In the genomic region with DNA sequence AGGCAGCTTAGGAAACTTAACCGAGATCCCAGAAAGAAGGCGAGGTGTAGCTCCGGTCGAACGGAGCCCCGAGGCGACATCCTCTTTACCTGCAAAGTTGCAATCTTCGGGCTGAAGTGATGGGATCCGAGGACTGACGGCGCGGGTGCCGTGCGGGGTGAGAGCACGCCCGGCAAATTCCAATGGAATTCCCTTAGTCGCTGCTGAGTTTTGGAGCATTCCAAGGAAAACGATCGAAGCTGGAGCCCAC, we compare ENCODE assay signal across 9 cellular contexts. TPM values are rescaled to one million over a fixed set of nuclear protein-coding genes. Genes with fewer than 3 reads are reported as not detected.
A peak's percentile ranks its signal among the peaks of the same experiment; 100 is the strongest.
DNase-seq lines count a peak whose midpoint lies in the region; TF ChIP-seq lines count a peak whose summit lies in the region.
"Had no signal": no experiment of that assay in that cellular context is flagged by ENCODE, and none has a peak within 500 bp of the region (broad histone marks: within the 10 kb centered on the region; RNA-seq: fewer than 3 reads in every experiment).

No MANE protein-coding gene starts in this region.

- no peaks in the 10 kb centered on the region for H3K4me1 Mint-ChIP-seq in activated T-helper 1 cell treated with anti-CD3 and anti-CD28 coated beads, Interleukin-12 subunit alpha, Interleukin-12 subunit beta, Interleukin-2, Interleukin-4 antibody, amounts not matched to agents 30 ng/mL and 10 ng/mL and 1 ng/mL, durations not matched to agents 14 hours and 24 hours and 36 hours (ENCODE audit: low read depth)
- H3K4me1 Mint-ChIP-seq: stimulated activated effector memory CD8-positive, alpha-beta T cell treated with anti-CD3 and anti-CD28 coated beads, Interleukin-12 subunit alpha, Interleukin-12 subunit beta, amount 100 ng/mL, for 72 hours had no signal

- H3K4me1 ChIP-seq in HEK293 (ENCODE audit: control insufficient read depth, insufficient read depth, low read length): 0 out of 2 replicates have a peak, but pooled peaks cover 3% of the 10 kb centered on the region
- H3K4me1 ChIP-seq in sigmoid colon: peaks cover 0 to 36% (median 2%) of the 10 kb centered on the region in 4 donors

- no peaks in the 10 kb centered on the region for H3K9me3 Mint-ChIP-seq in activated T-helper 1 cell treated with anti-CD3 and anti-CD28 coated beads, Interleukin-12 subunit alpha, Interleukin-12 subunit beta, Interleukin-2, Interleukin-4 antibody, amounts not matched to agents 30 ng/mL and 10 ng/mL and 1 ng/mL, durations not matched to agents 14 hours and 24 hours and 36 hours
- H3K9me3 Mint-ChIP-seq: stimulated activated effector memory CD8-positive, alpha-beta T cell treated with anti-CD3 and anti-CD28 coated beads, Interleukin-12 subunit alpha, Interleukin-12 subunit beta, amount 100 ng/mL, for 72 hours had no signal

- H3K27me3 Mint-ChIP-seq in activated T-helper 1 cell treated with anti-CD3 and anti-CD28 coated beads, Interleukin-12 subunit alpha, Interleukin-12 subunit beta, Interleukin-2, Interleukin-4 antibody, amounts not matched to agents 30 ng/mL and 10 ng/mL and 1 ng/mL, durations not matched to agents 14 hours and 24 hours and 36 hours (ENCODE audit: insufficient read depth): peaks cover 30% of the 10 kb centered on the region

- no peak overlapping the region for H3K4me3 Mint-ChIP-seq in activated T-helper 1 cell treated with anti-CD3 and anti-CD28 coated beads, Interleukin-12 subunit alpha, Interleukin-12 subunit beta, Interleukin-2, Interleukin-4 antibody, amounts not matched to agents 30 ng/mL and 10 ng/mL and 1 ng/mL, durations not matched to agents 14 hours and 24 hours and 36 hours
- H3K4me3 Mint-ChIP-seq: stimulated activated effector memory CD8-positive, alpha-beta T cell treated with anti-CD3 and anti-CD28 coated beads, Interleukin-12 subunit alpha, Interleukin-12 subunit beta, amount 100 ng/mL, for 72 hours had no signal

- in situ Hi-C loops in astrocyte of the cerebellum (cut with HindIII; ENCODE audit: low sequenced_read_pairs): no loop called here

- TF ChIP-seq EP300 in sigmoid colon (IDR thresholded peaks at IDR 0.05): no peak

- CTCF ChIA-PET in HEK293 (lab: Yijun Ruan, JAX): interaction anchor here (0.6 to 1.6 kb wide), 5 partner anchors 9 to 237 kb away, joined by 3 to 4 read pairs (median 3); no protein-coding TSS in a partner anchor

- H3K36me3 ChIP-seq in HEK293 (ENCODE audit: control insufficient read depth in 2 of 2, insufficient read depth in 1 of 2, low read length in 2 of 2) (no peaks in the 10 kb centered on the region), sigmoid colon (no peaks in the 10 kb centered on the region)

- H3K27ac ChIP-seq in HEK293 (ENCODE audit: extremely low read depth, low read depth, low read length): no peak overlapping the region
- peak overlapping the region in 3 of 4 donors; percentile 72 to 83 (median 79) for H3K27ac ChIP-seq in sigmoid colon

- H3K27ac Mint-ChIP-seq in activated T-helper 1 cell treated with anti-CD3 and anti-CD28 coated beads, Interleukin-12 subunit alpha, Interleukin-12 subunit beta, Interleukin-2, Interleukin-4 antibody, amounts not matched to agents 30 ng/mL and 10 ng/mL and 1 ng/mL, durations not matched to agents 14 hours and 24 hours and 36 hours: no peak overlapping the region
- H3K27ac Mint-ChIP-seq: stimulated activated effector memory CD8-positive, alpha-beta T cell treated with anti-CD3 and anti-CD28 coated beads, Interleukin-12 subunit alpha, Interleukin-12 subunit beta, amount 100 ng/mL, for 72 hours had no signal

- POLR2A ChIA-PET in HEK293 (lab: Yijun Ruan, JAX): no interaction called here

- 3 to 5% methylated on average over 19 of the region's 19 CpGs for WGBS in sigmoid colon, 2 donors

- no peaks in the 10 kb centered on the region for H3K9me3 ChIP-seq in HEK293 (ENCODE audit: control insufficient read depth, insufficient read depth, low read depth, low read length)
- no peaks in the 10 kb centered on the region for H3K9me3 ChIP-seq in sigmoid colon

- intact Hi-C loops in sigmoid colon (cut with DNase I): loop anchor here (5.0 to 10.0 kb wide), 3 partner anchors 95 to 478 kb away; partner anchors contain the start of gene UFM1
- intact Hi-C loops in activated T-helper 1 cell treated with anti-CD3 and anti-CD28 coated beads, Interleukin-12 subunit alpha, Interleukin-12 subunit beta, Interleukin-2, Interleukin-4 antibody, amounts not matched to agents 30 ng/mL and 10 ng/mL and 1 ng/mL, durations not matched to agents 14 hours and 24 hours and 36 hours (cut with micrococcal nuclease): no loop called here

- H3K36me3 Mint-ChIP-seq in activated T-helper 1 cell treated with anti-CD3 and anti-CD28 coated beads, Interleukin-12 subunit alpha, Interleukin-12 subunit beta, Interleukin-2, Interleukin-4 antibody, amounts not matched to agents 30 ng/mL and 10 ng/mL and 1 ng/mL, durations not matched to agents 14 hours and 24 hours and 36 hours (ENCODE audit: low read depth): no peaks in the 10 kb centered on the region
- H3K36me3 Mint-ChIP-seq: stimulated activated effector memory CD8-positive, alpha-beta T cell treated with anti-CD3 and anti-CD28 coated beads, Interleukin-12 subunit alpha, Interleukin-12 subunit beta, amount 100 ng/mL, for 72 hours had no signal

- no peak for TF ChIP-seq CTCF in HEK293 (tag by site-specific recombination; IDR thresholded peaks at IDR 0.05)
- no peak for TF ChIP-seq CTCF in astrocyte of the cerebellum (IDR thresholded peaks at IDR 0.05; ENCODE audit: low read depth, low read length, missing control alignments)
- TF ChIP-seq CTCF in sigmoid colon (IDR thresholded peaks at IDR 0.05): no peak

- no peak for TF ChIP-seq POLR2A in sigmoid colon (IDR thresholded peaks at IDR 0.05)

- H3K27me3 ChIP-seq in sigmoid colon: no peaks in the 10 kb centered on the region

- H3K4me3 ChIP-seq in HEK293 (ENCODE audit: low read depth, low read length) (peak overlapping the region; percentile 61), astrocyte of the cerebellum (ENCODE audit: low read depth, low read length) (peak overlapping the region; percentile 49), iPS-11a (ENCODE audit: low read depth, low read length) (peak overlapping the region; percentile 78), sigmoid colon (peak overlapping the region; percentile 62 to 81 (median 73))

- no peak for DNase-seq in astrocyte of the cerebellum (ENCODE audit: low read depth)
- DNase-seq in sigmoid colon: no peak
- DNase-seq in activated T-helper 1 cell treated with anti-CD3 and anti-CD28 coated beads, Interleukin-12 subunit alpha, Interleukin-12 subunit beta, Interleukin-2, Interleukin-4 antibody, amounts not matched to agents 30 ng/mL and 10 ng/mL and 1 ng/mL, durations not matched to agents 14 hours and 24 hours and 36 hours (ENCODE audit: low spot score): no peak
- DNase-seq in GDM1 (lab: John Stamatoyannopoulos, UW): no peak
- no peak for DNase-seq in SIG-M5 (lab: John Stamatoyannopoulos, UW)
- DNase-seq in NCI-H1436 treated with DMSO at 0.1 percent for 48 hours (lab: John Stamatoyannopoulos, UW): no peak

TF ChIP-seq in HEK293, 187 proteins besides CTCF, POLR2A, EP300 and RAD21:
- TF ChIP-seq, protein P1, sequence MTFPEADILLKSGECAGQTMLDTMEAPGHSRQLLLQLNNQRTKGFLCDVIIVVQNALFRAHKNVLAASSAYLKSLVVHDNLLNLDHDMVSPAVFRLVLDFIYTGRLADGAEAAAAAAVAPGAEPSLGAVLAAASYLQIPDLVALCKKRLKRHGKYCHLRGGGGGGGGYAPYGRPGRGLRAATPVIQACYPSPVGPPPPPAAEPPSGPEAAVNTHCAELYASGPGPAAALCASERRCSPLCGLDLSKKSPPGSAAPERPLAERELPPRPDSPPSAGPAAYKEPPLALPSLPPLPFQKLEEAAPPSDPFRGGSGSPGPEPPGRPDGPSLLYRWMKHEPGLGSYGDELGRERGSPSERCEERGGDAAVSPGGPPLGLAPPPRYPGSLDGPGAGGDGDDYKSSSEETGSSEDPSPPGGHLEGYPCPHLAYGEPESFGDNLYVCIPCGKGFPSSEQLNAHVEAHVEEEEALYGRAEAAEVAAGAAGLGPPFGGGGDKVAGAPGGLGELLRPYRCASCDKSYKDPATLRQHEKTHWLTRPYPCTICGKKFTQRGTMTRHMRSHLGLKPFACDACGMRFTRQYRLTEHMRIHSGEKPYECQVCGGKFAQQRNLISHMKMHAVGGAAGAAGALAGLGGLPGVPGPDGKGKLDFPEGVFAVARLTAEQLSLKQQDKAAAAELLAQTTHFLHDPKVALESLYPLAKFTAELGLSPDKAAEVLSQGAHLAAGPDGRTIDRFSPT (tag by site-specific recombination; IDR thresholded peaks at IDR 0.05): no peak
- peak; percentile 68; the same call in 1 of the 2 replicates for TF ChIP-seq ZBTB17 (tag by site-specific recombination; IDR thresholded peaks at IDR 0.05)

RNA-seq across cellular contexts. Expression of gene TRPC4, which starts 0.1 kb away (rescaled TPM):
- 10 to 100 TPM in 3 of 4 donors, 1 to 10 TPM in 1; 8.1 to 11.8 (median 11.2) TPM for total RNA-seq in sigmoid colon
- polyA plus RNA-seq in sigmoid colon: 1 to 10 TPM in 1 of 3 donors, under 1 TPM in 1, not detected in 1; 0.64 to 1.2 TPM
- not detected in 2 replicates for total RNA-seq in activated T-helper 1 cell treated with anti-CD3 and anti-CD28 coated beads, Interleukin-12 subunit alpha, Interleukin-12 subunit beta, Interleukin-2, Interleukin-4 antibody, amounts not matched to agents 30 ng/mL and 10 ng/mL and 1 ng/mL, durations not matched to agents 14 hours and 24 hours and 36 hours
